Comparison of ENCODE assay signal across 17 cellular contexts in the genomic region with DNA sequence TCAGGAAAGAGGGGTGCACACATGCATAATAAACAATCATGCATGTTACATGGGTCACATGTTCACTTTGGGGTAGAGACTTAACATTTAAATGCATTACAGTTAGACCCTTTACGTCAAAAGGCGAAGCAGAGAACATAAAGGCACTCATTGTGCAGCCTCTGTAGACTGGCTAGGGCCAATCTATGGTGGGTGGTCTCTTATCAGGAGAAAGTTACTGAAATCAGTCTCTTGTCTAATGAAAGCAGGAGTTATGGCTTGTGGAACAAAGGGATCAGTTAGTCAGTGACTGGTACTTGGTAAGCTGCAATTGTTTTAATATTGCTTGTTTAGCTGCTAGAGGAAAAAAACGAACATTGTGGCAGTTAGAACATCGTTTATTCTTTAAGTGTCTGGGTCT. TPM values are rescaled to one million over a fixed set of nuclear protein-coding genes. Genes with fewer than 3 reads are reported as not detected.
DNase-seq lines count a peak whose midpoint lies in the region; ATAC-seq and TF ChIP-seq lines count a peak whose summit lies in the region.
"Had no signal": no experiment of that assay in that cellular context is flagged by ENCODE, and none has a peak within 500 bp of the region (broad histone marks: within the 10 kb centered on the region; RNA-seq: fewer than 3 reads in every experiment).

No MANE protein-coding gene starts in this region.

- H3K27ac Mint-ChIP-seq in activated T-cell treated with anti-CD3 and anti-CD28 coated beads, Interleukin-2, amount 50 U/mL, for 24 hours: peak overlapping the region; percentile 93
- H3K27ac Mint-ChIP-seq in T-helper 17 cell (no peak overlapping the region), neural crest cell (ENCODE audit: unreplicated experiment) (peak overlapping the region; percentile 39)

- TF ChIP-seq CTCF in neural crest cell (conservative IDR thresholded peaks at IDR 0.05): no peak

- H3K4me1 Mint-ChIP-seq in activated T-cell treated with anti-CD3 and anti-CD28 coated beads, Interleukin-2, amount 50 U/mL, for 24 hours (ENCODE audit: low read depth): peaks cover 26% of the 10 kb centered on the region
- H3K4me1 Mint-ChIP-seq in T-helper 17 cell (peaks cover 6% of the 10 kb centered on the region), neural crest cell (peaks cover 46% of the 10 kb centered on the region)

- no peaks in the 10 kb centered on the region for H3K9me3 ChIP-seq in T-helper 17 cell (ENCODE audit: control insufficient read depth, low read length, poor library complexity, severe bottlenecking)
- H3K9me3 ChIP-seq: SJCRH30 had no signal

- ATAC-seq in T-helper 17 cell (no peak), GM19455 (IDR thresholded peaks at IDR 0.05; ENCODE audit: unreplicated experiment) (no peak)

- no peak for DNase-seq in activated T-cell treated with anti-CD3 and anti-CD28 coated beads, Interleukin-2, amount 50 U/mL, for 24 hours
- DNase-seq in activated T-cell treated with anti-CD3 and anti-CD28 coated beads for 4 hours (no peak), T-helper 17 cell (no peak), neural crest cell (ENCODE audit: low read depth, low spot score) (no peak), Kasumi-1 (lab: John Stamatoyannopoulos, UW) (no peak), DMS 273 treated with DMSO at 0.1 percent for 48 hours (lab: John Stamatoyannopoulos, UW) (no peak)
- DNase-seq in stimulated activated CD4-positive, alpha-beta T cell treated with anti-CD3 and anti-CD28 coated beads, Interleukin-15, amount 100 ng/mL, for 24 hours: no peak
- DNase-seq: ACHN, GM23248, HCEC 1CT, NCI-H1694, NCI-H2081 treated with DMSO at 0.1 percent for 48 hours, NCI-H2171 treated with DMSO at 0.1 percent for 48 hours, NCI-H524 treated with DMSO at 0.1 percent for 48 hours, NCI-H82 had no signal

- peaks cover 20% of the 10 kb centered on the region for H3K36me3 Mint-ChIP-seq in activated T-cell treated with anti-CD3 and anti-CD28 coated beads, Interleukin-2, amount 50 U/mL, for 24 hours (ENCODE audit: low read depth)
- H3K36me3 Mint-ChIP-seq in T-helper 17 cell (ENCODE audit: low read depth): no peaks in the 10 kb centered on the region
- H3K36me3 Mint-ChIP-seq in neural crest cell (ENCODE audit: low read depth): no peaks in the 10 kb centered on the region

- H3K27me3 Mint-ChIP-seq in activated T-cell treated with anti-CD3 and anti-CD28 coated beads, Interleukin-2, amount 50 U/mL, for 24 hours: no peaks in the 10 kb centered on the region
- H3K27me3 Mint-ChIP-seq in T-helper 17 cell: peaks cover 12% of the 10 kb centered on the region
- H3K27me3 Mint-ChIP-seq in neural crest cell (ENCODE audit: low read depth): no peaks in the 10 kb centered on the region

- H3K4me3 Mint-ChIP-seq in activated T-cell treated with anti-CD3 and anti-CD28 coated beads, Interleukin-2, amount 50 U/mL, for 24 hours: no peak overlapping the region
- H3K4me3 Mint-ChIP-seq in T-helper 17 cell (peak overlapping the region; percentile 12), neural crest cell (peak overlapping the region; percentile 98)

- no peaks in the 10 kb centered on the region for H3K9me3 Mint-ChIP-seq in activated T-cell treated with anti-CD3 and anti-CD28 coated beads, Interleukin-2, amount 50 U/mL, for 24 hours
- H3K9me3 Mint-ChIP-seq in neural crest cell: no peaks in the 10 kb centered on the region

RNA-seq across cellular contexts. Expression of a gene that starts 1.4 kb away (rescaled TPM):
- total RNA-seq in T-helper 17 cell (10 to 100 TPM; 32.6 to 32.8 TPM), neural crest cell (19.5 and 20.6 TPM in 2 replicates)

RNA-seq across cellular contexts. Expression of a gene that starts 42.1 kb away (rescaled TPM):
- total RNA-seq in T-helper 17 cell (10 to 100 TPM; 10.9 to 12.0 TPM), neural crest cell (25.4 and 29.5 TPM in 2 replicates)
